Comparison of ENCODE assay signal across 25 cellular contexts in genomic region chr21:39472211-39472610, GRCh38. TPM values are rescaled to one million over a fixed set of nuclear protein-coding genes. Genes with fewer than 3 reads are reported as not detected.
"Had no signal": no experiment of that assay in that cellular context is flagged by ENCODE, and none has a peak within 500 bp of the region (broad histone marks: within the 10 kb centered on the region; RNA-seq: fewer than 3 reads in every experiment).

No MANE protein-coding gene starts in this region.

- H3K27me3 ChIP-seq: hepatocyte, left lung, ovary, right atrium auricular region, right lobe of liver, stomach, testis, thyroid gland, transverse colon, upper lobe of left lung, vagina had no signal

- ATAC-seq: left cardiac atrium; left lung; lower lobe of right lung; naive thymus-derived CD8-positive, alpha-beta T cell; right lobe of liver; stimulated activated naive B cell treated with anti-CD40 and anti-IgM and Interleukin-4, amounts not matched to agents 10 μg/mL and 1 μg/mL and 100 μg/mL, for 72 hours; stimulated activated naive CD8-positive, alpha-beta T cell treated with anti-CD3 and anti-CD28 coated beads, Interleukin-15, Interleukin-2, amounts not matched to agents 100 U/mL and 50 U/mL, for 24 hours had no signal

- H3K4me1 Mint-ChIP-seq: naive thymus-derived CD8-positive, alpha-beta T cell had no signal

- DNase-seq: kidney glomerular epithelial cell; left cardiac atrium; left lung; lower lobe of right lung; mammary epithelial cell; mesenchymal stem cell; naive thymus-derived CD8-positive, alpha-beta T cell; ovary; right lobe of liver; stimulated activated CD4-positive, alpha-beta T cell treated with anti-CD3 and anti-CD28 coated beads, Interleukin-12 subunit alpha, Interleukin-12 subunit beta, amount 100 ng/mL, for 4 hours; stimulated activated CD4-positive, alpha-beta T cell treated with anti-CD3 and anti-CD28 coated beads, Interleukin-15, amount 100 ng/mL, for 24 hours; stimulated activated CD4-positive, alpha-beta T cell treated with anti-CD3 and anti-CD28 coated beads, Interleukin-2, amount 100 ng/mL, for 24 hours; stimulated activated CD4-positive, alpha-beta T cell treated with anti-CD3 and anti-CD28 coated beads, Interleukin-4, amount 100 ng/mL, for 1 hour; stimulated activated naive B cell treated with anti-CD40 and anti-IgM and Interleukin-4, amounts not matched to agents 10 μg/mL and 1 μg/mL and 100 μg/mL, for 72 hours; stimulated activated naive CD8-positive, alpha-beta T cell treated with anti-CD3 and anti-CD28 coated beads, Interleukin-15, Interleukin-2, amounts not matched to agents 100 U/mL and 50 U/mL, for 24 hours; stomach; testis; thyroid gland; transverse colon; upper lobe of left lung had no signal

- H3K4me3 Mint-ChIP-seq: naive thymus-derived CD8-positive, alpha-beta T cell; nephron; stimulated activated naive B cell treated with anti-CD40 and anti-IgM and Interleukin-4, amounts not matched to agents 10 μg/mL and 1 μg/mL and 100 μg/mL, for 72 hours had no signal

- H3K27me3 Mint-ChIP-seq: naive thymus-derived CD8-positive, alpha-beta T cell; progenitor cell of endocrine pancreas had no signal

- H3K36me3 ChIP-seq: left lung, lower lobe of right lung, ovary, right lobe of liver, stomach, thyroid gland, transverse colon, upper lobe of left lung, vagina had no signal

- H3K4me2 ChIP-seq: hepatocyte had no signal

- H2AFZ ChIP-seq: hepatocyte had no signal

- H3K4me1 ChIP-seq: left lung, lower lobe of right lung, right atrium auricular region, right lobe of liver, stomach, testis, thyroid gland, transverse colon, upper lobe of left lung, vagina had no signal

- H3K9me3 Mint-ChIP-seq: naive thymus-derived CD8-positive, alpha-beta T cell; stimulated activated naive B cell treated with anti-CD40 and anti-IgM and Interleukin-4, amounts not matched to agents 10 μg/mL and 1 μg/mL and 100 μg/mL, for 72 hours had no signal

- H3K4me3 ChIP-seq: hepatocyte, left lung, lower lobe of right lung, ovary, right atrium auricular region, right lobe of liver, stomach, testis, thyroid gland, transverse colon, upper lobe of left lung, vagina had no signal

- H3K27ac Mint-ChIP-seq: naive thymus-derived CD8-positive, alpha-beta T cell; progenitor cell of endocrine pancreas; stimulated activated naive B cell treated with anti-CD40 and anti-IgM and Interleukin-4, amounts not matched to agents 10 μg/mL and 1 μg/mL and 100 μg/mL, for 72 hours had no signal

- H3K9me3 ChIP-seq: left lung, lower lobe of right lung, ovary, right atrium auricular region, right lobe of liver, stomach, testis, thyroid gland, transverse colon, upper lobe of left lung, vagina had no signal

- H3K27ac ChIP-seq: hepatocyte, left lung, lower lobe of right lung, ovary, right atrium auricular region, right lobe of liver, stomach, testis, thyroid gland, transverse colon, upper lobe of left lung, vagina had no signal

- H3K79me2 ChIP-seq: hepatocyte had no signal

RNA-seq across cellular contexts. Expression of gene LCA5L, which starts 26.6 kb away (rescaled TPM):
- total RNA-seq: vagina had no signal
